Comparison of ENCODE assay signal across 11 cellular contexts in genomic region chr14:35124127-35124526, GRCh38. TPM values are rescaled to one million over a fixed set of nuclear protein-coding genes. Genes with fewer than 3 reads are reported as not detected.
DNase-seq lines count a peak whose midpoint lies in the region; ATAC-seq and TF ChIP-seq lines count a peak whose summit lies in the region.
"Had no signal": no experiment of that assay in that cellular context is flagged by ENCODE, and none has a peak within 500 bp of the region (broad histone marks: within the 10 kb centered on the region; RNA-seq: fewer than 3 reads in every experiment).

No MANE protein-coding gene starts in this region.

- H3K27ac ChIP-seq in SK-N-SH (ENCODE audit: low read depth in 2 of 2, low read length in 1 of 2) (peak overlapping the region in 1 of 2 experiments; percentile 98; a peak in 1 of 4 replicates), OCI-LY7 (ENCODE audit: low read depth, low read length, poor library complexity, severe bottlenecking) (peak overlapping the region; percentile 81), mammary epithelial cell (ENCODE audit: insufficient read depth, low read depth, low read length) (peak overlapping the region; percentile 99), neural progenitor cell (no peak overlapping the region)

- no peak for TF ChIP-seq EP300 in SK-N-SH (IDR thresholded peaks at IDR 0.05; ENCODE audit: borderline replicate concordance in 1 of 2, low read depth in 1 of 2, low read length in 1 of 2)

- H3K4me2 ChIP-seq in SK-N-SH (peak overlapping the region; percentile 86), OCI-LY7 (ENCODE audit: low read length) (peak overlapping the region; percentile 89), mammary epithelial cell (ENCODE audit: insufficient read depth, low read depth, low read length) (peak overlapping the region; percentile 88), neural progenitor cell (peak overlapping the region; percentile 89)

- peaks cover 25% of the 10 kb centered on the region for H3K36me3 Mint-ChIP-seq in neural progenitor cell

- CTCF ChIA-PET in SK-N-SH (lab: Yijun Ruan, JAX) (interaction anchor here (1.0 to 2.0 kb wide), 2 partner anchors 17 to 281 kb away, joined by 4 to 8 read pairs; partner anchors contain the start of gene NFKBIA), OCI-LY7 (lab: Charles Lee; ENCODE audit: unreplicated experiment) (interaction anchor here (1.1 kb wide), 1 partner anchor 12 kb away, joined by 3 read pairs; no protein-coding TSS in a partner anchor), mammary epithelial cell (lab: Charles Lee; ENCODE audit: low non-redundant PET) (no interaction called here)

- BruUV-seq in OCI-LY7 (replicated peaks; lab: Mats Ljungman, UMichigan) (no TSS peak), mammary epithelial cell (replicated peaks; lab: Mats Ljungman, UMichigan) (no TSS peak)

- H2AFZ ChIP-seq in SK-N-SH (ENCODE audit: low read depth) (no peak overlapping the region), OCI-LY7 (ENCODE audit: low read length) (no peak overlapping the region), mammary epithelial cell (ENCODE audit: low read depth, low read length) (no peak overlapping the region), neural progenitor cell (replicated peaks) (no peak overlapping the region)

- H3K4me3 ChIP-seq in SK-N-SH (ENCODE audit: low read depth in 2 of 2, low read length in 1 of 2) (no peak overlapping the region), OCI-LY7 (ENCODE audit: low read depth, low read length, poor library complexity, severe bottlenecking) (peak overlapping the region; percentile 85), mammary epithelial cell (replicated peaks in 1 of 3; ENCODE audit: insufficient read depth in 1 of 3, low read depth in 2 of 3, low read length in 3 of 3) (peak overlapping the region in 2 of 3 experiments; percentile 54 to 67), neural progenitor cell (peak overlapping the region; percentile 82), MG63 (no peak overlapping the region)

- WGBS in SK-N-SH (ENCODE audit: low lambda C conversion rate), result 94% methylated on average over 1 of the region's 1 CpG
- 17% methylated on average over 1 of the region's 1 CpG for WGBS in mammary epithelial cell (ENCODE audit: low coverage, missing lambda C conversion rate)

- peaks cover 32% of the 10 kb centered on the region for H3K4me1 Mint-ChIP-seq in neural progenitor cell

- H3K27ac Mint-ChIP-seq in neural progenitor cell, result no peak overlapping the region

- POLR2A ChIA-PET in SK-N-SH (lab: Yijun Ruan, JAX), result interaction anchor here (1.7 kb wide), 1 partner anchor 702 kb away, joined by 4 read pairs; the partner anchor contains the start of gene BRMS1L
- POLR2A ChIA-PET in OCI-LY7 (lab: Charles Lee), result interaction anchor here (0.6 to 4.1 kb wide), 12 partner anchors 10 to 482 kb away, joined by 3 to 19 read pairs (median 4); partner anchors contain the start of genes FAM177A1 and PSMA6

- H3F3A ChIP-seq in SK-N-SH (replicated peaks; ENCODE audit: insufficient read depth), result peaks cover 6% of the 10 kb centered on the region
- peaks cover 16% of the 10 kb centered on the region for H3F3A ChIP-seq in neural progenitor cell (ENCODE audit: low read depth)

- H3K9ac ChIP-seq in SK-N-SH, result no peak overlapping the region
- no peak overlapping the region for H3K9ac ChIP-seq in mammary epithelial cell (ENCODE audit: insufficient read depth, low read length)
- H3K9ac ChIP-seq in neural progenitor cell, result no peak overlapping the region

- no peaks in the 10 kb centered on the region for H4K20me1 ChIP-seq in SK-N-SH (ENCODE audit: insufficient read depth)
- H4K20me1 ChIP-seq in OCI-LY7 (ENCODE audit: insufficient read depth, low read length), result no peaks in the 10 kb centered on the region
- H4K20me1 ChIP-seq in mammary epithelial cell (ENCODE audit: insufficient read depth, low read length), result no peaks in the 10 kb centered on the region
- no peaks in the 10 kb centered on the region for H4K20me1 ChIP-seq in neural progenitor cell (ENCODE audit: low read depth)

- no peaks in the 10 kb centered on the region for H3K27me3 ChIP-seq in SK-N-SH (ENCODE audit: insufficient read depth)
- no peaks in the 10 kb centered on the region for H3K27me3 ChIP-seq in mammary epithelial cell (ENCODE audit: insufficient read depth, low read length)
- H3K27me3 ChIP-seq in neural progenitor cell, result no peaks in the 10 kb centered on the region
- no peaks in the 10 kb centered on the region for H3K27me3 ChIP-seq in MG63

- H3K36me3 ChIP-seq in SK-N-SH (replicated peaks in 1 of 2; ENCODE audit: control insufficient read depth in 1 of 2, insufficient read depth in 2 of 2, low read length in 1 of 2) (peaks cover 0 to 15% of the 10 kb centered on the region in 2 experiments), OCI-LY7 (ENCODE audit: insufficient read depth, low read length) (peaks cover 31% of the 10 kb centered on the region), mammary epithelial cell (ENCODE audit: insufficient read depth, low read length) (no peaks in the 10 kb centered on the region), neural progenitor cell (peaks cover 4% of the 10 kb centered on the region), MG63 (peaks cover 4% of the 10 kb centered on the region)

- H3K9me2 ChIP-seq in SK-N-SH (no peaks in the 10 kb centered on the region), OCI-LY7 (ENCODE audit: insufficient read depth, low read length) (no peaks in the 10 kb centered on the region)

- peaks cover 55% of the 10 kb centered on the region; the same call in 1 of the 2 replicates for H3K79me2 ChIP-seq in SK-N-SH (ENCODE audit: insufficient read depth)
- H3K79me2 ChIP-seq in OCI-LY7 (ENCODE audit: insufficient read depth, low read depth, low read length), result peaks cover 78% of the 10 kb centered on the region
- peaks cover 56% of the 10 kb centered on the region for H3K79me2 ChIP-seq in mammary epithelial cell (ENCODE audit: insufficient read depth, low read length)
- peaks cover 63% of the 10 kb centered on the region for H3K79me2 ChIP-seq in neural progenitor cell (ENCODE audit: low read depth)

- no peaks in the 10 kb centered on the region for H3K9me3 ChIP-seq in SK-N-SH
- H3K9me3 ChIP-seq in OCI-LY7 (ENCODE audit: low read length), result no peaks in the 10 kb centered on the region
- no peaks in the 10 kb centered on the region for H3K9me3 ChIP-seq in mammary epithelial cell (replicated peaks; ENCODE audit: insufficient read depth, low read length)
- H3K9me3 ChIP-seq in neural progenitor cell (ENCODE audit: low read depth), result no peaks in the 10 kb centered on the region
- no peaks in the 10 kb centered on the region for H3K9me3 ChIP-seq in MG63

- TF ChIP-seq RAD21 in SK-N-SH (IDR thresholded peaks at IDR 0.05; ENCODE audit: low read length), result no peak

- no peak for ATAC-seq in SK-N-SH treated with all-trans-retinoic acid at 6 μM for 48 hours
- ATAC-seq in GM21447 (IDR thresholded peaks at IDR 0.05; ENCODE audit: unreplicated experiment), result no peak

- H3K27me3 Mint-ChIP-seq in neural progenitor cell (ENCODE audit: insufficient read depth, low read depth), result peaks cover 7% of the 10 kb centered on the region

- H3K4me3 Mint-ChIP-seq in neural progenitor cell, result peak overlapping the region; percentile 99

- TF ChIP-seq CTCF in SK-N-SH (IDR thresholded peaks at IDR 0.05), result no peak
- TF ChIP-seq CTCF in OCI-LY7 (conservative IDR thresholded peaks at IDR 0.05; ENCODE audit: low read length), result no peak
- TF ChIP-seq CTCF in mammary epithelial cell (conservative IDR thresholded peaks at IDR 0.05 in 1 of 2, IDR thresholded peaks at IDR 0.05 in 1 of 2; ENCODE audit: extremely low read depth in 1 of 2, insufficient read depth in 1 of 2, low read depth in 1 of 2, low read length in 2 of 2), result no peak
- TF ChIP-seq CTCF in neural progenitor cell (IDR thresholded peaks at IDR 0.05), result no peak

- intact Hi-C loops in OCI-LY7 (cut with micrococcal nuclease; ENCODE audit: unreplicated experiment), result loop anchor here (5.0 kb wide), 3 partner anchors 283 to 683 kb away; partner anchors contain the start of genes CFL2 and RALGAPA1
- intact Hi-C loops in mammary epithelial cell (cut with micrococcal nuclease), result loop anchor here (5.0 to 10.0 kb wide), 2 partner anchors 33 to 249 kb away; partner anchors contain the start of gene BAZ1A

- dilution Hi-C loops in mammary epithelial cell (cut with HindIII; ENCODE audit: low sequenced_read_pairs), result loop anchor here (5.0 kb wide), 1 partner anchor 77 kb away; the partner anchor contains the start of gene FAM177A1

- DNase-seq in SK-N-SH (no peak), OCI-LY7 (ENCODE audit: low spot score) (no peak), mammary epithelial cell (no peak), neural progenitor cell (ENCODE audit: low spot score) (no peak), CD1c-positive myeloid dendritic cell (ENCODE audit: extremely low spot score) (no peak), MG63 (no peak)
- DNase-seq: activated CD4-positive, CD25-positive, alpha-beta regulatory T cell treated with anti-CD3 and anti-CD28 coated beads, Interleukin-2, amount 50 U/mL, for 72 hours; amygdala; NCI-H226 had no signal

- in situ Hi-C loops in mammary epithelial cell (cut with MboI; ENCODE audit: low sequenced_read_pairs in 2 of 2), result loop anchor here in 1 of 2 donors (10.0 kb wide), 1 partner anchor 291 kb away; no protein-coding TSS in a partner anchor

- H3K4me1 ChIP-seq in SK-N-SH (ENCODE audit: control insufficient read depth in 1 of 2, insufficient read depth in 2 of 2, low read depth in 1 of 2, low read length in 1 of 2), result peaks cover 8 to 12% of the 10 kb centered on the region in 2 experiments; a peak in 3 of 4 replicates
- H3K4me1 ChIP-seq in OCI-LY7 (ENCODE audit: insufficient read depth, low read length, poor library complexity, severe bottlenecking), result peaks cover 44% of the 10 kb centered on the region
- H3K4me1 ChIP-seq in mammary epithelial cell (ENCODE audit: insufficient read depth, low read length), result peaks cover 11% of the 10 kb centered on the region
- peaks cover 6% of the 10 kb centered on the region for H3K4me1 ChIP-seq in neural progenitor cell

- H3K9me3 Mint-ChIP-seq in neural progenitor cell, result no peaks in the 10 kb centered on the region

RNA-seq across cellular contexts. Expression of gene PRORP, which starts 1.8 kb away (rescaled TPM):
- polyA plus RNA-seq in SK-N-SH (2012; rRNA removed), result 17.9 and 19.0 TPM in 2 replicates
- polyA plus RNA-seq in SK-N-SH (2012; cell fraction: cytosol; rRNA removed), result 16.6 and 17.5 TPM in 2 replicates
- 64.0 and 69.9 TPM in 2 replicates for polyA plus RNA-seq in SK-N-SH (2012; cell fraction: nucleus; rRNA removed)
- total RNA-seq in OCI-LY7 (2014; rRNA removed; shearing (Covaris generic)), result 38.7 and 52.2 TPM in 2 replicates
- total RNA-seq in OCI-LY7 (2022), result 45.2 and 53.6 TPM in 2 replicates
- total RNA-seq in mammary epithelial cell, result 10 to 100 TPM; 33.5 to 53.2 TPM
- polyA plus RNA-seq in mammary epithelial cell, result 45.1 TPM
- polyA minus RNA-seq in mammary epithelial cell, result 48.5 TPM
- 41.3 and 50.3 TPM in 2 replicates for total RNA-seq in neural progenitor cell (ENCODE audit: low replicate concordance)
- total RNA-seq in MG63 (2014; rRNA removed; shearing (Covaris generic); ENCODE audit: low replicate concordance), result 17.8 and 21.2 TPM in 2 replicates

RNA-seq across cellular contexts. Expression of gene PPP2R3C, which starts 2.3 kb away (rescaled TPM):
- 6.2 and 8.3 TPM in 2 replicates for polyA plus RNA-seq in SK-N-SH (2012; rRNA removed)
- polyA plus RNA-seq in SK-N-SH (2012; cell fraction: cytosol; rRNA removed), result 11.4 and 15.3 TPM in 2 replicates
- 4.8 and 9.2 TPM in 2 replicates for polyA plus RNA-seq in SK-N-SH (2012; cell fraction: nucleus; rRNA removed)
- total RNA-seq in OCI-LY7 (2014; rRNA removed; shearing (Covaris generic)), result 50.8 and 59.4 TPM in 2 replicates
- total RNA-seq in OCI-LY7 (2022), result 42.2 and 47.4 TPM in 2 replicates
- 10 to 100 TPM; 12.2 to 18.7 TPM for total RNA-seq in mammary epithelial cell
- 8.0 TPM for polyA plus RNA-seq in mammary epithelial cell
- 10.6 TPM for polyA minus RNA-seq in mammary epithelial cell
- total RNA-seq in neural progenitor cell (ENCODE audit: low replicate concordance), result 41.9 and 67.4 TPM in 2 replicates
- total RNA-seq in MG63 (2014; rRNA removed; shearing (Covaris generic); ENCODE audit: low replicate concordance), result 13.3 and 18.0 TPM in 2 replicates

Comparison
In these comparisons a context has a peak if more than half of its experiments do, and no peak if none do; other contexts are left out.
1. H3K4me3 ChIP-seq: peak in OCI-LY7 (single experiment), mammary epithelial cell (2 of 3) and neural progenitor cell (single experiment); none in SK-N-SH (0 of 2) and MG63 (single experiment).
2. Peak in every context shown above with its lines, with median percentiles within 50 percentile points of each other: H3K4me2 ChIP-seq.